ENCODE assay signal across 1 cellular context in genomic region chr15:72200395-72201237, GRCh38.
TF ChIP-seq lines count a peak whose summit lies in the region.

No MANE protein-coding gene starts in this region.

TF ChIP-seq in HCT116, 20 proteins besides CTCF, POLR2A, EP300 and RAD21 (continued from another document):
- no peak for TF ChIP-seq ZBTB33 (IDR thresholded peaks at IDR 0.05; ENCODE audit: extremely low read depth, insufficient replicate concordance, low read length)
- TF ChIP-seq TCF7L2 (IDR thresholded peaks at IDR 0.05; ENCODE audit: borderline replicate concordance, extremely low read depth, insufficient read depth, insufficient read length): no peak
- no peak for TF ChIP-seq JUND (IDR thresholded peaks at IDR 0.05)
- no peak for TF ChIP-seq CEBPB (IDR thresholded peaks at IDR 0.05; ENCODE audit: low read depth)
- no peak for TF ChIP-seq ZNF274 (IDR thresholded peaks at IDR 0.05; ENCODE audit: low read depth, low read length)
- TF ChIP-seq ELF1 (IDR thresholded peaks at IDR 0.05; ENCODE audit: borderline replicate concordance, low read depth): no peak; the same call in 1 of the 2 replicates
